8 cellular contexts compared by ENCODE assay signal in the genomic region with DNA sequence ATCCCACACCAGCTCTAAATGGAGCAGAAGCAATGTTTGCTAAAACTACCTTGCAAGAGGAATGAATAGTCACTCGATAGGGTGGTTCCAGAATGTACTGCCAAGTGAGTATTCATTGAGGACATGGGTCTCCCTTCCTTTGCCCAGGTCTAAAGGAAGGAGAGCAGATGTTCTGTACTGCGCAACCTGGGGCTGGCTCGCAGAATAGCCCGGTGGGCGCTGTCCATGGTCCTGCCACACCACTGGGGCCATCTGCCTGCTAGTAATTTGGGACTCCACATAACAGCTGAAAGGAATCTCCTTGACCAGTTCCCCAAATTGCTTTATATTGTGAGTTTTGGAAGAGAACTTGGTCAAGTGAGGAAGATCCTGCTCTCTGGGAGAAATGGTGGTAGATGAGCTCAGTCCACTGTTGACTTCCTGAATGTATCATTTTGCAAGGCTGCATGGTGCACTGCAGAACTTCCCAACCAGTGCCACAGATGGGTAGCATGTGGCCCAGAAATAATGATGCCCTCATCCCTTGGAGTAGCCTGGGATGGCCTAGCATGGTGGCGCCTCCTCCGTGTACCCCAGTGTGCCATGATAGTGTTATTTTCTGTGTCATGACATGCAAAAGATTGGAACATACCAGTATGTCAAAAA. TPM values are rescaled to one million over a fixed set of nuclear protein-coding genes. Genes with fewer than 3 reads are reported as not detected.
DNase-seq lines count a peak whose midpoint lies in the region; ATAC-seq and TF ChIP-seq lines count a peak whose summit lies in the region.

No MANE protein-coding gene starts in this region.

- CTCF ChIA-PET in activated CD4-positive, alpha-beta memory T cell treated with anti-CD3 and anti-CD28 coated beads, Interleukin-2, amount 10 ng/mL, durations not matched to agents 7 days and 5 days (lab: Charles Lee): interaction anchor here (1.0 kb wide), 1 partner anchor 41 kb away, joined by 3 read pairs; no protein-coding TSS in a partner anchor

- POLR2A ChIA-PET in activated CD4-positive, alpha-beta memory T cell treated with anti-CD3 and anti-CD28 coated beads, Interleukin-2, amount 10 ng/mL, durations not matched to agents 7 days and 5 days (lab: Charles Lee): interaction anchor here (0.7 kb wide), 1 partner anchor 207 kb away, joined by 3 read pairs; no protein-coding TSS in a partner anchor

- TF ChIP-seq RAD21 in Ishikawa (IDR thresholded peaks at IDR 0.05; ENCODE audit: low read depth): no peak

- no peak for TF ChIP-seq EP300 in Ishikawa (IDR thresholded peaks at IDR 0.05; ENCODE audit: borderline replicate concordance)

- no peak for ATAC-seq in HG03342 (IDR thresholded peaks at IDR 0.05; ENCODE audit: unreplicated experiment)
- ATAC-seq in GM21737 (IDR thresholded peaks at IDR 0.05; ENCODE audit: unreplicated experiment): no peak

- no peaks in the 10 kb centered on the region for H3K4me1 Mint-ChIP-seq in activated CD4-positive, alpha-beta memory T cell treated with anti-CD3 and anti-CD28 coated beads, Interleukin-2, amount 10 ng/mL, durations not matched to agents 7 days and 5 days

- H3K27ac Mint-ChIP-seq in activated CD4-positive, alpha-beta memory T cell treated with anti-CD3 and anti-CD28 coated beads, Interleukin-2, amount 10 ng/mL, durations not matched to agents 7 days and 5 days: no peak overlapping the region

- H3K27me3 Mint-ChIP-seq in activated CD4-positive, alpha-beta memory T cell treated with anti-CD3 and anti-CD28 coated beads, Interleukin-2, amount 10 ng/mL, durations not matched to agents 7 days and 5 days: peaks cover 58% of the 10 kb centered on the region

- no peak for TF ChIP-seq CTCF in fibroblast of mammary gland (conservative IDR thresholded peaks at IDR 0.05; ENCODE audit: control insufficient read depth, insufficient read depth, low read depth, low read length)

- DNase-seq in AG08395 (ENCODE audit: low spot score): peak; percentile 87
- peak; percentile 64 for DNase-seq in activated CD4-positive, alpha-beta memory T cell treated with anti-CD3 and anti-CD28 coated beads, Interleukin-2, amount 10 ng/mL, durations not matched to agents 7 days and 5 days
- DNase-seq in fibroblast of mammary gland (ENCODE audit: low read depth): peak; percentile 50
- peak; percentile 59 for DNase-seq in retina
- DNase-seq in middle frontal gyrus (ENCODE audit: extremely low spot score, low spot score): no peak

- no peak overlapping the region for H3K4me3 Mint-ChIP-seq in activated CD4-positive, alpha-beta memory T cell treated with anti-CD3 and anti-CD28 coated beads, Interleukin-2, amount 10 ng/mL, durations not matched to agents 7 days and 5 days

- H3K36me3 Mint-ChIP-seq in activated CD4-positive, alpha-beta memory T cell treated with anti-CD3 and anti-CD28 coated beads, Interleukin-2, amount 10 ng/mL, durations not matched to agents 7 days and 5 days (ENCODE audit: low read depth): no peaks in the 10 kb centered on the region

- no peak overlapping the region for H3K4me3 ChIP-seq in fibroblast of mammary gland (ENCODE audit: control insufficient read depth, low read depth, low read length)

- no peaks in the 10 kb centered on the region for H3K9me3 Mint-ChIP-seq in activated CD4-positive, alpha-beta memory T cell treated with anti-CD3 and anti-CD28 coated beads, Interleukin-2, amount 10 ng/mL, durations not matched to agents 7 days and 5 days

TF ChIP-seq in Ishikawa, 13 proteins besides CTCF, POLR2A, EP300 and RAD21:
- TF ChIP-seq, protein P1, sequence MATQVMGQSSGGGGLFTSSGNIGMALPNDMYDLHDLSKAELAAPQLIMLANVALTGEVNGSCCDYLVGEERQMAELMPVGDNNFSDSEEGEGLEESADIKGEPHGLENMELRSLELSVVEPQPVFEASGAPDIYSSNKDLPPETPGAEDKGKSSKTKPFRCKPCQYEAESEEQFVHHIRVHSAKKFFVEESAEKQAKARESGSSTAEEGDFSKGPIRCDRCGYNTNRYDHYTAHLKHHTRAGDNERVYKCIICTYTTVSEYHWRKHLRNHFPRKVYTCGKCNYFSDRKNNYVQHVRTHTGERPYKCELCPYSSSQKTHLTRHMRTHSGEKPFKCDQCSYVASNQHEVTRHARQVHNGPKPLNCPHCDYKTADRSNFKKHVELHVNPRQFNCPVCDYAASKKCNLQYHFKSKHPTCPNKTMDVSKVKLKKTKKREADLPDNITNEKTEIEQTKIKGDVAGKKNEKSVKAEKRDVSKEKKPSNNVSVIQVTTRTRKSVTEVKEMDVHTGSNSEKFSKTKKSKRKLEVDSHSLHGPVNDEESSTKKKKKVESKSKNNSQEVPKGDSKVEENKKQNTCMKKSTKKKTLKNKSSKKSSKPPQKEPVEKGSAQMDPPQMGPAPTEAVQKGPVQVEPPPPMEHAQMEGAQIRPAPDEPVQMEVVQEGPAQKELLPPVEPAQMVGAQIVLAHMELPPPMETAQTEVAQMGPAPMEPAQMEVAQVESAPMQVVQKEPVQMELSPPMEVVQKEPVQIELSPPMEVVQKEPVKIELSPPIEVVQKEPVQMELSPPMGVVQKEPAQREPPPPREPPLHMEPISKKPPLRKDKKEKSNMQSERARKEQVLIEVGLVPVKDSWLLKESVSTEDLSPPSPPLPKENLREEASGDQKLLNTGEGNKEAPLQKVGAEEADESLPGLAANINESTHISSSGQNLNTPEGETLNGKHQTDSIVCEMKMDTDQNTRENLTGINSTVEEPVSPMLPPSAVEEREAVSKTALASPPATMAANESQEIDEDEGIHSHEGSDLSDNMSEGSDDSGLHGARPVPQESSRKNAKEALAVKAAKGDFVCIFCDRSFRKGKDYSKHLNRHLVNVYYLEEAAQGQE (IDR thresholded peaks at IDR 0.05; ENCODE audit: low read depth): peak; percentile 99
- no peak for TF ChIP-seq CREB1 (IDR thresholded peaks at IDR 0.05; ENCODE audit: low read depth)
- TF ChIP-seq CEBPB (IDR thresholded peaks at IDR 0.05): peak; percentile 38; the same call in 1 of the 2 replicates
- TF ChIP-seq, protein P2, sequence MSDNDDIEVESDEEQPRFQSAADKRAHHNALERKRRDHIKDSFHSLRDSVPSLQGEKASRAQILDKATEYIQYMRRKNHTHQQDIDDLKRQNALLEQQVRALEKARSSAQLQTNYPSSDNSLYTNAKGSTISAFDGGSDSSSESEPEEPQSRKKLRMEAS (IDR thresholded peaks at IDR 0.05): peak; percentile 35; the same call in 1 of the 2 replicates
- TF ChIP-seq EGR1 (IDR thresholded peaks at IDR 0.05): no peak
- TF ChIP-seq TEAD4 (IDR thresholded peaks at IDR 0.05): 0 out of 2 replicates have a peak, but pooled peaks have one; percentile 19

RNA-seq across cellular contexts. Expression of a gene that starts 5.7 kb away (rescaled TPM):
- not detected for total RNA-seq in activated CD4-positive, alpha-beta memory T cell treated with anti-CD3 and anti-CD28 coated beads, Interleukin-2, amount 10 ng/mL, durations not matched to agents 7 days and 5 days

RNA-seq across cellular contexts. Expression of a gene that starts 43.8 kb away (rescaled TPM):
- total RNA-seq in activated CD4-positive, alpha-beta memory T cell treated with anti-CD3 and anti-CD28 coated beads, Interleukin-2, amount 10 ng/mL, durations not matched to agents 7 days and 5 days: not detected

RNA-seq across cellular contexts. Expression of a gene that starts 54.1 kb away (rescaled TPM):
- total RNA-seq in activated CD4-positive, alpha-beta memory T cell treated with anti-CD3 and anti-CD28 coated beads, Interleukin-2, amount 10 ng/mL, durations not matched to agents 7 days and 5 days: 1 to 10 TPM; 6.8 to 8.1 TPM
